In the genomic region with DNA sequence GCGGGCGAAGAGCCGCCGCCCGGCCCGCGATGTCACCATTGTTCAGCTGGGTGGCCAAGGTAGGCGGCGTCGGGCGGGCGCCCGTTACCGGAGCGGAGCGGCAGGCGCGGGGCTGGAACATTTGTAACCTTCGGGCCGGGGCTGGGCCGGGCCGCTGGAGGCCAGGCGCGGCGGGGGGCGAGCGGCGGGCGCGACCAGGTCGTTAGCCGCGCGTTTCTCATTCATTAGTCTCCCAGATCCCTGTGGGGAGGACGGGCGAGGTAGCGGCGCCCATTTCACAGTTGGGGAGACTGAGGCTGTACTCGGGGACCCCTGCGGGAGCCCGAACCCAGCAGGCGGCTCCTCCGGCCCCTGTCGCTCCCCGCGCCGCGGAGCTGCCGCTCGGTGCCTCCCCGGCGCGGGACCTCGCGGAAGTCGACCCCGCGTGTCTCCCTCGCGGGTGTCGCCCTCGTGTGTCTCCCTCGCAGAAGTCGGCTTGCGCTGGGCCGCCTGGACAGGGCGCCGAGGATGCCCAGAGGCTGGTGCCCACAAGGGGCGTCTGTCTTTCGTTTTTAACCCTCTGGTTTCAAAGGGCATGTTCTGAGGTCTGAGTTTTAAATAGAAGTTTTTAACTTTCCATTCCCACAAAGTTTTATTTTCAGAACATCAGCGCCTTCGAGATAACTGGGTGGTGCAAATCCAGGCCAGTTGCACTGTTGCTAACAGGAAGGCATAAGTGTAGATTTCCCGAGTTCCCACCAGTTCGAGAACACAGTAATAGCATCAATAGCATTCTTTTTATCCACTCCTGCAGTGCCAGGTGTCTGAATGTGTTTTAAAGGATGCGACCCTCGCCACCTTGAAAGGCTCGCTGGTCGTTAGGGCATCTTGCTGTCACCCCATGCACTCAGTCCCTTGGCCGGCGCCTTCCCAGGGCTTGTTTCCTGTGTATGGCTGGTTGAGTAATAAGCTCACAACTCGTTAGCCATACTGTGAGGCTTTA, we compare ENCODE assay signal across 7 cellular contexts. TPM values are rescaled to one million over a fixed set of nuclear protein-coding genes. Genes with fewer than 3 reads are reported as not detected.
DNase-seq lines count a peak whose midpoint lies in the region; TF ChIP-seq lines count a peak whose summit lies in the region.

No MANE protein-coding gene starts in this region.

- TF ChIP-seq CTCF in GM12875 (IDR thresholded peaks at IDR 0.05; ENCODE audit: borderline replicate concordance, insufficient read depth, low read depth, low read length) (peak; percentile 57), chondrocyte (IDR thresholded peaks at IDR 0.05) (peak; percentile 89)

- peak overlapping the region; percentile 57 for H3K27ac Mint-ChIP-seq in chondrocyte (ENCODE audit: unreplicated experiment)

- peak overlapping the region; percentile 74 for H3K4me3 Mint-ChIP-seq in chondrocyte (ENCODE audit: unreplicated experiment)

- H3K36me3 Mint-ChIP-seq in chondrocyte (ENCODE audit: low read depth): no peaks in the 10 kb centered on the region

- H3K9me3 ChIP-seq in HAP-1: no peaks in the 10 kb centered on the region
- H3K9me3 ChIP-seq in MG63: no peaks in the 10 kb centered on the region

- H3K4me3 ChIP-seq in GM12875 (ENCODE audit: low read depth, low read length) (peak overlapping the region; percentile 87), HAP-1 (peak overlapping the region; percentile 48), MG63 (peak overlapping the region; percentile 64)

- peaks cover 28% of the 10 kb centered on the region for H3K4me1 ChIP-seq in HAP-1

- H3K9me3 Mint-ChIP-seq in chondrocyte (ENCODE audit: low read depth): no peaks in the 10 kb centered on the region

- DNase-seq in HAP-1 (ENCODE audit: low spot score in 2 of 2) (peak in 1 of 2 experiments; percentile 62), MG63 (peak; percentile 57), chondrocyte (ENCODE audit: low spot score) (no peak)
- peak; percentile 46 to 49 for DNase-seq in activated CD4-positive, alpha-beta T cell treated with anti-CD3 and anti-CD28 coated beads for 24 hours (ENCODE audit: low read depth in 2 of 2)
- DNase-seq in stimulated activated CD4-positive, alpha-beta T cell treated with anti-CD3 and anti-CD28 coated beads, Interleukin-1b, Interleukin-23, amount 100 ng/mL, for 4 hours (ENCODE audit: low read depth in 2 of 2): peak; percentile 49 to 65

- H3K27me3 ChIP-seq in HAP-1 (ENCODE audit: low read depth) (no peaks in the 10 kb centered on the region), MG63 (no peaks in the 10 kb centered on the region), layer of hippocampus (ENCODE audit: control insufficient read depth, insufficient read depth, low read length) (no peaks in the 10 kb centered on the region)

- H3K36me3 ChIP-seq in HAP-1 (replicated peaks) (peaks cover 3% of the 10 kb centered on the region; the same call in 1 of the 2 replicates), MG63 (no peaks in the 10 kb centered on the region)

- peaks cover 39% of the 10 kb centered on the region for H3K4me1 Mint-ChIP-seq in chondrocyte (ENCODE audit: low read depth)

- in situ Hi-C loops in HAP-1 (cut with MboI; ENCODE audit: low sequenced_read_pairs): no loop called here

- peak overlapping the region; percentile 91 for H3K27ac ChIP-seq in layer of hippocampus (ENCODE audit: low read depth, low read length)

- H3K27me3 Mint-ChIP-seq in chondrocyte (ENCODE audit: low read depth): no peaks in the 10 kb centered on the region

RNA-seq across cellular contexts. Expression of gene PTTG2, which starts 17.6 kb away (rescaled TPM):
- total RNA-seq in MG63 (2014; rRNA removed; shearing (Covaris generic); ENCODE audit: low replicate concordance): not detected in 2 replicates
- total RNA-seq in chondrocyte: 0.45 TPM in 1 of 3 replicates, not detected in the others
